In the genomic region with DNA sequence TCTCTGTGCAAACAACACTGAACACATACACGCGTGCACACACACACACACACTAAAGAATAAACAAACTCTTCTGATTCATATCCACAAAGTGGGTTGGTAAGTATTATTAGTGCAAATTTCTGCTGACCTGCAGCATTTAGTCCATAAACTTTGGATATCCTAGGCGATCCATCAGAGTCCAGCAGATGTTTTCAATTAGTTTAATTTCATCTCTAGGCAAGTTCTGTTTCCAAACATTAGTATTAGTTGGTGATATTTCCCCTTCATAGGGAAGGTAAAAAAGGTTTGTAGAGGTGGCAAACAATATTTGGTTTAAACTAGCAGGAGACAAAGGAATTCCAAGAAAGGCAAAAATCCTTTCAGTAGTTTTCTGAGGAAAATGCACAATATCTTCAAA, we compare ENCODE assay signal across 1 cellular context.
TF ChIP-seq lines count a peak whose summit lies in the region.

No MANE protein-coding gene starts in this region.

TF ChIP-seq in neural cell, 6 proteins besides CTCF, POLR2A, EP300 and RAD21 (continued from another document):
- TF ChIP-seq, protein P1, sequence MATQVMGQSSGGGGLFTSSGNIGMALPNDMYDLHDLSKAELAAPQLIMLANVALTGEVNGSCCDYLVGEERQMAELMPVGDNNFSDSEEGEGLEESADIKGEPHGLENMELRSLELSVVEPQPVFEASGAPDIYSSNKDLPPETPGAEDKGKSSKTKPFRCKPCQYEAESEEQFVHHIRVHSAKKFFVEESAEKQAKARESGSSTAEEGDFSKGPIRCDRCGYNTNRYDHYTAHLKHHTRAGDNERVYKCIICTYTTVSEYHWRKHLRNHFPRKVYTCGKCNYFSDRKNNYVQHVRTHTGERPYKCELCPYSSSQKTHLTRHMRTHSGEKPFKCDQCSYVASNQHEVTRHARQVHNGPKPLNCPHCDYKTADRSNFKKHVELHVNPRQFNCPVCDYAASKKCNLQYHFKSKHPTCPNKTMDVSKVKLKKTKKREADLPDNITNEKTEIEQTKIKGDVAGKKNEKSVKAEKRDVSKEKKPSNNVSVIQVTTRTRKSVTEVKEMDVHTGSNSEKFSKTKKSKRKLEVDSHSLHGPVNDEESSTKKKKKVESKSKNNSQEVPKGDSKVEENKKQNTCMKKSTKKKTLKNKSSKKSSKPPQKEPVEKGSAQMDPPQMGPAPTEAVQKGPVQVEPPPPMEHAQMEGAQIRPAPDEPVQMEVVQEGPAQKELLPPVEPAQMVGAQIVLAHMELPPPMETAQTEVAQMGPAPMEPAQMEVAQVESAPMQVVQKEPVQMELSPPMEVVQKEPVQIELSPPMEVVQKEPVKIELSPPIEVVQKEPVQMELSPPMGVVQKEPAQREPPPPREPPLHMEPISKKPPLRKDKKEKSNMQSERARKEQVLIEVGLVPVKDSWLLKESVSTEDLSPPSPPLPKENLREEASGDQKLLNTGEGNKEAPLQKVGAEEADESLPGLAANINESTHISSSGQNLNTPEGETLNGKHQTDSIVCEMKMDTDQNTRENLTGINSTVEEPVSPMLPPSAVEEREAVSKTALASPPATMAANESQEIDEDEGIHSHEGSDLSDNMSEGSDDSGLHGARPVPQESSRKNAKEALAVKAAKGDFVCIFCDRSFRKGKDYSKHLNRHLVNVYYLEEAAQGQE (IDR thresholded peaks at IDR 0.05; ENCODE audit: borderline replicate concordance) = no peak
- TF ChIP-seq MXI1 (conservative IDR thresholded peaks at IDR 0.05; ENCODE audit: poor library complexity, severe bottlenecking) = no peak
- TF ChIP-seq SMC3 (conservative IDR thresholded peaks at IDR 0.05; ENCODE audit: poor library complexity) = no peak
- no peak for TF ChIP-seq EZH2 (IDR thresholded peaks at IDR 0.05; ENCODE audit: borderline replicate concordance, insufficient read depth, low read length, poor library complexity, severe bottlenecking)
